23 cellular contexts compared by ENCODE assay signal in the genomic region with DNA sequence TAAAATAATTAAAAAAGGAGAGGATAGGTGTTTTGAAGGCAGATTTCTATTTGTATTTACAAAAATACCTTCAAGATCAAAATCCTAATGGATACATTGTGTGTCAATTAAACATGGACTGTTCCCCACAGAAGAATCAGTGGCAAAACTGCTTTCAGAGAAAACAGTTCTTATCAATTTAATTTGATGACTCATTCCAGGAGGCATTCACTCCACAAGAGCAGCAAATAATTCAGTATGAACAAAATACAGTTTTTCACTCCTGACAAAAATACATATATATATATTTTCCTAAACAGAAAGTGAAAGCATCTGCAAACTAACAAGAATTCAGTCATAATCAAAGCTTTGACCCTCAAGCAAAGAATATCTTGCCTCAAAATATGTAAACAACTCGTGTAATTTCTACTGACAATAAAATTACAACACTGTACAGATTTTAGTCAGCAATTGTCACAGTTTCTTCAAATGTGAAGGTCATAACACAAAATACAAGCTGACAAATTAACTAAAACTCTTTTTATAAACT.
A peak's percentile ranks its signal among the peaks of the same experiment; 100 is the strongest.
DNase-seq lines count a peak whose midpoint lies in the region; ATAC-seq and TF ChIP-seq lines count a peak whose summit lies in the region.
"Had no signal": no experiment of that assay in that cellular context is flagged by ENCODE, and none has a peak within 500 bp of the region (broad histone marks: within the 10 kb centered on the region; RNA-seq: fewer than 3 reads in every experiment).

No MANE protein-coding gene starts in this region.

- H3K27me3 Mint-ChIP-seq in GM23338 (ENCODE audit: insufficient read depth, low read depth, poor library complexity): no peaks in the 10 kb centered on the region
- H3K27me3 Mint-ChIP-seq: stimulated activated naive CD8-positive, alpha-beta T cell treated with anti-CD3 and anti-CD28 coated beads, Interleukin-15, Interleukin-2, amounts not matched to agents 100 ng/mL and 50 ng/mL, for 24 hours had no signal

- no peaks in the 10 kb centered on the region for H3K9me3 ChIP-seq in osteoblast (ENCODE audit: low read depth, low read length)
- H3K9me3 ChIP-seq in ovary: no peaks in the 10 kb centered on the region
- no peaks in the 10 kb centered on the region for H3K9me3 ChIP-seq in aorta (ENCODE audit: control insufficient read depth, low read length)
- H3K9me3 ChIP-seq: BLaER1, neutrophil, tibial nerve had no signal

- H4K20me1 ChIP-seq in osteoblast (ENCODE audit: insufficient read depth, low read length) (no peaks in the 10 kb centered on the region), GM23338 (replicated peaks; ENCODE audit: insufficient read depth) (no peaks in the 10 kb centered on the region)
- H4K20me1 ChIP-seq: BLaER1 had no signal

- TF ChIP-seq POLR2A in ovary (IDR thresholded peaks at IDR 0.05): no peak

- H3K4me3 Mint-ChIP-seq in GM23338: no peak overlapping the region
- H3K4me3 Mint-ChIP-seq: activated T-cell treated with anti-CD3 and anti-CD28 coated beads, Interleukin-2, amount 50 U/mL, for 4 hours; stimulated activated naive CD8-positive, alpha-beta T cell treated with anti-CD3 and anti-CD28 coated beads, Interleukin-15, Interleukin-2, amounts not matched to agents 100 ng/mL and 50 ng/mL, for 24 hours had no signal

- H3K4me1 ChIP-seq in ACC112 (ENCODE audit: control insufficient read depth, insufficient read depth, low read length, unreplicated experiment) (no peaks in the 10 kb centered on the region), osteoblast (ENCODE audit: insufficient read depth, low read length) (no peaks in the 10 kb centered on the region), GM23338 (ENCODE audit: insufficient read depth) (no peaks in the 10 kb centered on the region), ovary (ENCODE audit: insufficient read depth) (peaks cover 3% of the 10 kb centered on the region), aorta (ENCODE audit: control insufficient read depth in 1 of 2, insufficient read depth in 2 of 2, low read length in 2 of 2) (no peaks in the 10 kb centered on the region)
- H3K4me1 ChIP-seq: BLaER1 had no signal

- H3K79me2 ChIP-seq in ACC112 (ENCODE audit: control insufficient read depth, insufficient read depth, low read length, unreplicated experiment) (no peaks in the 10 kb centered on the region), osteoblast (ENCODE audit: insufficient read depth, low read length) (no peaks in the 10 kb centered on the region), GM23338 (replicated peaks; ENCODE audit: insufficient read depth) (no peaks in the 10 kb centered on the region)

- no peaks in the 10 kb centered on the region for H3K9me2 ChIP-seq in GM23338 (ENCODE audit: insufficient read depth)

- H2AFZ ChIP-seq in ACC112 (ENCODE audit: low read length, unreplicated experiment) (peak overlapping the region; percentile 14), osteoblast (ENCODE audit: low read length) (no peak overlapping the region), GM23338 (no peak overlapping the region)

- H3K4me3 ChIP-seq in ACC112 (ENCODE audit: low read depth, low read length) (peak overlapping the region; percentile 47; the same call in 1 of the 2 replicates), cardiac fibroblast (replicated peaks in 1 of 2; ENCODE audit: low read depth in 2 of 2, low read length in 2 of 2) (no peak overlapping the region), osteoblast (ENCODE audit: insufficient read depth, low read length) (no peak overlapping the region), GM23338 (no peak overlapping the region), ovary (no peak overlapping the region), aorta (ENCODE audit: low read length in 2 of 2) (no peak overlapping the region)
- H3K4me3 ChIP-seq: BLaER1, esophagus muscularis mucosa, tibial nerve had no signal

- ATAC-seq in GM23338 (no peak), aorta (ENCODE audit: low FRiP score) (no peak)
- ATAC-seq: activated T-cell treated with anti-CD3 and anti-CD28 coated beads, Interleukin-2, amount 50 U/mL, for 4 hours; left cardiac atrium had no signal

- no peaks in the 10 kb centered on the region for H3K36me3 Mint-ChIP-seq in GM23338 (ENCODE audit: low read depth)

- no peak for TF ChIP-seq EP300 in ovary (IDR thresholded peaks at IDR 0.05)

- no peak overlapping the region for H3K4me2 ChIP-seq in osteoblast (ENCODE audit: insufficient read depth, low read length)
- no peak overlapping the region for H3K4me2 ChIP-seq in GM23338
- H3K4me2 ChIP-seq: BLaER1 had no signal

- no peaks in the 10 kb centered on the region for H3F3A ChIP-seq in GM23338 (replicated peaks; ENCODE audit: low read depth)

- DNase-seq in NCI-H226 (peak; percentile 59), cardiac fibroblast (ENCODE audit: low read depth in 2 of 2) (peak; percentile 30 to 33), iris pigment epithelial cell (ENCODE audit: low read depth) (peak; percentile 31), osteoblast (ENCODE audit: insufficient read length, low spot score, missing footprints) (no peak), GM23338 (ENCODE audit: low spot score) (no peak), ovary (no peak), aorta (no peak)
- DNase-seq: activated CD4-positive, alpha-beta T cell treated with anti-CD3 and anti-CD28 coated beads for 1 hour; activated naive CD4-positive, alpha-beta T cell; activated T-cell treated with anti-CD3 and anti-CD28 coated beads, Interleukin-2, amount 50 U/mL, for 4 hours; anterior cingulate cortex; effector CD8-positive, alpha-beta T cell; HCEC 1CT; left cardiac atrium; NCI-H1694 treated with DMSO at 0.1 percent for 48 hours; stimulated activated CD4-positive, alpha-beta T cell treated with anti-CD3 and anti-CD28 coated beads, Interleukin-4, amount 100 ng/mL, for 4 hours; SW 1271 had no signal

- H3K27me3 ChIP-seq in ACC112 (ENCODE audit: insufficient read depth, low read length) (no peaks in the 10 kb centered on the region), osteoblast (ENCODE audit: insufficient read depth, low read length) (no peaks in the 10 kb centered on the region), GM23338 (ENCODE audit: insufficient read depth) (no peaks in the 10 kb centered on the region), ovary (no peaks in the 10 kb centered on the region), aorta (ENCODE audit: control insufficient read depth in 1 of 2, insufficient read depth in 2 of 2, low read length in 1 of 2) (no peaks in the 10 kb centered on the region)
- H3K27me3 ChIP-seq: BLaER1, esophagus muscularis mucosa, neutrophil, tibial nerve had no signal

- H3K9me3 Mint-ChIP-seq in GM23338: no peaks in the 10 kb centered on the region
- H3K9me3 Mint-ChIP-seq: stimulated activated naive CD8-positive, alpha-beta T cell treated with anti-CD3 and anti-CD28 coated beads, Interleukin-15, Interleukin-2, amounts not matched to agents 100 ng/mL and 50 ng/mL, for 24 hours had no signal

- H3K27ac ChIP-seq in ACC112 (ENCODE audit: low read depth, low read length) (no peak overlapping the region), osteoblast (ENCODE audit: low read depth, low read length) (no peak overlapping the region), GM23338 (ENCODE audit: low read depth) (no peak overlapping the region), ovary (no peak overlapping the region), aorta (ENCODE audit: low read depth in 1 of 2, low read length in 2 of 2) (no peak overlapping the region)
- H3K27ac ChIP-seq: BLaER1, esophagus muscularis mucosa, neutrophil, tibial nerve had no signal

- no peak overlapping the region for H3K27ac Mint-ChIP-seq in GM23338
- H3K27ac Mint-ChIP-seq: stimulated activated naive CD8-positive, alpha-beta T cell treated with anti-CD3 and anti-CD28 coated beads, Interleukin-15, Interleukin-2, amounts not matched to agents 100 ng/mL and 50 ng/mL, for 24 hours had no signal

- intact Hi-C loops in ovary (cut with DNase I): no loop called here
- intact Hi-C loops in aorta (cut with DNase I): no loop called here

- H3K4me1 Mint-ChIP-seq in GM23338: no peaks in the 10 kb centered on the region

- H3K36me3 ChIP-seq in ACC112 (ENCODE audit: insufficient read depth, low read length) (no peaks in the 10 kb centered on the region), osteoblast (ENCODE audit: insufficient read depth, low read length) (no peaks in the 10 kb centered on the region), GM23338 (ENCODE audit: insufficient read depth) (no peaks in the 10 kb centered on the region), ovary (no peaks in the 10 kb centered on the region), aorta (ENCODE audit: control insufficient read depth in 1 of 2, insufficient read depth in 2 of 2, low read length in 1 of 2) (no peaks in the 10 kb centered on the region)
- H3K36me3 ChIP-seq: BLaER1, esophagus muscularis mucosa, neutrophil, tibial nerve had no signal

- 0 to 12% (median 4%) methylated on average over 1 of the region's 1 CpG for WGBS in ovary, 3 donors
- 47 to 59% methylated on average over 1 of the region's 1 CpG for WGBS in aorta, 2 donors

- TF ChIP-seq CTCF in cardiac fibroblast (IDR thresholded peaks at IDR 0.05; ENCODE audit: low read depth, low read length): no peak
- TF ChIP-seq CTCF in osteoblast (IDR thresholded peaks at IDR 0.05; ENCODE audit: extremely low read depth, low read depth, low read length): no peak
- no peak for TF ChIP-seq CTCF in GM23338 (conservative IDR thresholded peaks at IDR 0.05; ENCODE audit: low read depth in 2 of 2)
- no peak for TF ChIP-seq CTCF in ovary (IDR thresholded peaks at IDR 0.05)

TF ChIP-seq in GM23338, 12 proteins besides CTCF, POLR2A, EP300 and RAD21:
- TF ChIP-seq NANOG (IDR thresholded peaks at IDR 0.05; ENCODE audit: borderline replicate concordance): no peak
TF ChIP-seq in GM23338: peak in this region for 0.

Comparison
In these comparisons a context has a peak if more than half of its experiments do, and no peak if none do; other contexts are left out.
1. DNase-seq: peak in NCI-H226 (single experiment), cardiac fibroblast (2 of 2) and iris pigment epithelial cell (single experiment); none in osteoblast (single experiment), GM23338 (single experiment), ovary (0 of 5) and aorta (0 of 2).